ENCODE assay signal across 21 cellular contexts in the genomic region with DNA sequence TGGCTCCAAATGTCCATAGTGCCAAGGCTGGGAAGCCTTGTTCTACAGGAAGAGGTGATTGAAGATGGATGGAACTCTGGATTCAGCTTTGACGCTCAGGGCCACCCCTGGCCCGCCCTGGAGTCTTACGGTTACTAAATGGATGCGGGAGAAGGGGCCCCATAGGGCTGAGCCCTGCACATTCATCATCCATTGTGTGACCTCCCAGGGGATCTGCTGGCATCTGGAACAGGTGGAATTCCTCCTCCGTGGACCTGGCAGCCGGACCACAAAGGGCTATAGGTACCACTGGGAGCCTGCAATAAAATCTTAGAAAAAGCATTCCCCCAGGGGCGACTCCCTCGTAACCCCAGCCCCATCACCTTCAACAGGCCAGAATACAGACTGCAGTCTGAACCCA.
DNase-seq lines count a peak whose midpoint lies in the region; ATAC-seq, FAIRE-seq and TF ChIP-seq lines count a peak whose summit lies in the region.
"Had no signal": no experiment of that assay in that cellular context is flagged by ENCODE, and none has a peak within 500 bp of the region (broad histone marks: within the 10 kb centered on the region; RNA-seq: fewer than 3 reads in every experiment).

No MANE protein-coding gene starts in this region.

- CTCF ChIA-PET in HepG2 (lab: Yijun Ruan, JAX; ENCODE audit: low intra/inter-chr PET ratio, low total read pairs): no interaction called here

- H3K23ac ChIP-seq in mesenchymal stem cell (ENCODE audit: low read length in 2 of 2): no peak overlapping the region

- no peaks in the 10 kb centered on the region for H3K36me3 ChIP-seq in HepG2 (replicated peaks in 1 of 2; ENCODE audit: control insufficient read depth in 1 of 2, insufficient read depth in 2 of 2, low read length in 2 of 2)
- H3K36me3 ChIP-seq in right lobe of liver: peaks cover 0 to 7% (median 0%) of the 10 kb centered on the region in 4 donors
- H3K36me3 ChIP-seq in mesenchymal stem cell (ENCODE audit: control insufficient read depth in 1 of 2, insufficient read depth in 2 of 2, low read depth in 1 of 2, low read length in 2 of 2): peaks cover 0 to 5% of the 10 kb centered on the region in 2 experiments

- H2AK5ac ChIP-seq in mesenchymal stem cell (ENCODE audit: low read length, severe bottlenecking): peak overlapping the region; percentile 90

- H3K4me1 Mint-ChIP-seq in brain: peaks cover 42% of the 10 kb centered on the region

- no peak overlapping the region for H2BK15ac ChIP-seq in mesenchymal stem cell (ENCODE audit: low read depth, poor library complexity, severe bottlenecking)

- H3K36me3 Mint-ChIP-seq in brain: peaks cover 37% of the 10 kb centered on the region

- H4K8ac ChIP-seq in mesenchymal stem cell (ENCODE audit: low read length): no peak overlapping the region

- H3K4me3 ChIP-seq in HepG2 (replicated peaks in 1 of 3; ENCODE audit: insufficient read depth in 1 of 3, low read depth in 2 of 3, low read length in 3 of 3) (no peak overlapping the region), right lobe of liver (no peak overlapping the region), mesenchymal stem cell (ENCODE audit: insufficient read depth in 1 of 2, low read depth in 1 of 2, low read length in 2 of 2) (no peak overlapping the region)
- H3K4me3 ChIP-seq: A549; BLaER1 treated with 17β-estradiol and CSF1 and Interleukin-3, amounts not matched to agents 10 nM and 100 nM; GM23248 had no signal

- H3K27ac Mint-ChIP-seq in brain: peak overlapping the region in 3 of 5 experiments; percentile 44 to 71 (median 54)

- H3K9ac ChIP-seq in HepG2 (ENCODE audit: insufficient read depth, low read depth, low read length): no peak overlapping the region
- H3K9ac ChIP-seq in mesenchymal stem cell (ENCODE audit: low read length): no peak overlapping the region
- H3K9ac ChIP-seq: BLaER1 treated with 17β-estradiol and CSF1 and Interleukin-3, amounts not matched to agents 10 nM and 100 nM; GM23248 had no signal

- TF ChIP-seq EP300 in HepG2 (IDR thresholded peaks at IDR 0.05; ENCODE audit: low read depth in 2 of 2, low read length in 2 of 2): no peak
- no peak for TF ChIP-seq EP300 in HepG2 (CRISPR knock-in tag; IDR thresholded peaks at IDR 0.05; ENCODE audit: borderline replicate concordance)

- POLR2A ChIA-PET in HepG2 (lab: Yijun Ruan, JAX): interaction anchor here (1.6 kb wide), 1 partner anchor 12 kb away, joined by 4 read pairs; no protein-coding TSS in a partner anchor

- in situ Hi-C loops in HepG2 (cut with HindIII; ENCODE audit: extremely low pct_ligation_motif_present, low pct_unique_long_range_greater_than_20kb): no loop called here

- no peak overlapping the region for H3K4ac ChIP-seq in mesenchymal stem cell (ENCODE audit: low read depth in 1 of 2, low read length in 2 of 2)

- H3K79me1 ChIP-seq in mesenchymal stem cell (replicated peaks; ENCODE audit: low read length, poor library complexity, severe bottlenecking): no peaks in the 10 kb centered on the region

- H3K27ac ChIP-seq in HepG2 (ENCODE audit: extremely low read length, insufficient read depth, low read length) (no peak overlapping the region), right lobe of liver (no peak overlapping the region), mesenchymal stem cell (ENCODE audit: low read length, poor library complexity, severe bottlenecking) (peak overlapping the region; percentile 65)
- H3K27ac ChIP-seq: A549; BLaER1 treated with 17β-estradiol and CSF1 and Interleukin-3, amounts not matched to agents 10 nM and 100 nM; GM23248 had no signal

- TF ChIP-seq POLR2A in HepG2 (IDR thresholded peaks at IDR 0.05; ENCODE audit: insufficient read depth in 1 of 2, low read depth in 2 of 2, low read length in 2 of 2) (no peak), right lobe of liver (IDR thresholded peaks at IDR 0.05) (no peak)

- no peak overlapping the region for H2BK12ac ChIP-seq in mesenchymal stem cell (ENCODE audit: low read length in 2 of 2)

- no peak overlapping the region for H3K4me2 ChIP-seq in HepG2 (ENCODE audit: low read depth, low read length)
- H3K4me2 ChIP-seq in mesenchymal stem cell (ENCODE audit: low read length, poor library complexity, severe bottlenecking): peak overlapping the region; percentile 18
- H3K4me2 ChIP-seq: A549; BLaER1 treated with 17β-estradiol and CSF1 and Interleukin-3, amounts not matched to agents 10 nM and 100 nM had no signal

- H4K20me1 ChIP-seq in HepG2 (ENCODE audit: insufficient read depth, low read length): no peaks in the 10 kb centered on the region
- H4K20me1 ChIP-seq: BLaER1 treated with 17β-estradiol and CSF1 and Interleukin-3, amounts not matched to agents 10 nM and 100 nM had no signal

- H2BK120ac ChIP-seq in mesenchymal stem cell (ENCODE audit: low read depth, low read length): no peak overlapping the region

- H3K9me3 Mint-ChIP-seq in brain: no peaks in the 10 kb centered on the region

- no peak overlapping the region for H2BK5ac ChIP-seq in mesenchymal stem cell (ENCODE audit: low read depth, low read length, poor library complexity, severe bottlenecking)

- ATAC-seq in HepG2: no peak
- no peak for ATAC-seq in right lobe of liver
- no peak for ATAC-seq in HG03108 (IDR thresholded peaks at IDR 0.05; ENCODE audit: unreplicated experiment)
- ATAC-seq: A549 had no signal

- no peak for DNase-seq in HepG2 (ENCODE audit: low spot score)
- no peak for DNase-seq in right lobe of liver
- DNase-seq in mesenchymal stem cell: no peak
- DNase-seq in DMS153 treated with DMSO at 0.1 percent for 48 hours (lab: John Stamatoyannopoulos, UW; ENCODE audit: unreplicated experiment): no peak
- no peak for DNase-seq in NAMALWA (ENCODE audit: low spot score)
- DNase-seq: GF-D8; Karpas-422; MM.1S; NCI-H1105; NCI-H1694 treated with DMSO at 0.1 percent for 48 hours; NCI-H2171; NCI-H446 treated with DMSO at 0.1 percent for 48 hours; NK-92 treated with Interleukin-12 subunit alpha and Interleukin-12 subunit beta, amount 100 ng/mL, for 24 hours; SIG-M5 had no signal

- no TSS peak for BruUV-seq in HepG2 (replicated peaks; lab: Mats Ljungman, UMichigan)

- H3K14ac ChIP-seq in mesenchymal stem cell (ENCODE audit: low read length in 2 of 2): no peak overlapping the region

- TF ChIP-seq RAD21 in HepG2 (CRISPR knock-in tag; IDR thresholded peaks at IDR 0.05): no peak

- H4K91ac ChIP-seq in mesenchymal stem cell (ENCODE audit: low read length): no peak overlapping the region

- FAIRE-seq in HepG2 (lab: Jason Lieb, UNC): no peak
- FAIRE-seq: A549, GM12891, GM18507 had no signal

- no peak overlapping the region for H3K4me3 Mint-ChIP-seq in brain

- H2AFZ ChIP-seq in HepG2 (ENCODE audit: low read length) (no peak overlapping the region), mesenchymal stem cell (ENCODE audit: low read depth, low read length) (no peak overlapping the region)
- H2AFZ ChIP-seq: GM23248 had no signal

- WGBS in HepG2 (ENCODE audit: low lambda C conversion rate): 96% methylated on average over 8 of the region's 8 CpGs
- 94% methylated on average over 6 of the region's 8 CpGs for WGBS in right lobe of liver (ENCODE audit: insufficient coverage, low coverage, low lambda C conversion rate, missing lambda C conversion rate)
- WGBS in mesenchymal stem cell: 99% methylated on average over 5 of the region's 8 CpGs

- no peak for TF ChIP-seq CTCF in HepG2 (CRISPR knock-in tag; IDR thresholded peaks at IDR 0.05)
- TF ChIP-seq CTCF in right lobe of liver (IDR thresholded peaks at IDR 0.05): no peak
- TF ChIP-seq CTCF in brain (conservative IDR thresholded peaks at IDR 0.05): no peak

- H3K27me3 ChIP-seq in HepG2 (ENCODE audit: control insufficient read depth in 1 of 2, insufficient read depth in 2 of 2, low read length in 2 of 2) (no peaks in the 10 kb centered on the region), right lobe of liver (no peaks in the 10 kb centered on the region), mesenchymal stem cell (ENCODE audit: control insufficient read depth in 1 of 2, insufficient read depth in 1 of 2, low read length in 2 of 2) (no peaks in the 10 kb centered on the region)
- H3K27me3 ChIP-seq: BLaER1 treated with 17β-estradiol and CSF1 and Interleukin-3, amounts not matched to agents 10 nM and 100 nM had no signal

- intact Hi-C loops in HepG2 (cut with micrococcal nuclease; ENCODE audit: unreplicated experiment) (no loop called here), right lobe of liver (cut with DNase I) (no loop called here)

- no peaks in the 10 kb centered on the region for H3K79me2 ChIP-seq in HepG2 (ENCODE audit: insufficient read depth, low read length)

- H3K9me3 ChIP-seq in HepG2 (ENCODE audit: low read length) (no peaks in the 10 kb centered on the region), right lobe of liver (no peaks in the 10 kb centered on the region), mesenchymal stem cell (ENCODE audit: control insufficient read depth, low read length) (no peaks in the 10 kb centered on the region)
- H3K9me3 ChIP-seq: A549; BLaER1 treated with 17β-estradiol and CSF1 and Interleukin-3, amounts not matched to agents 10 nM and 100 nM had no signal

- H3K4me1 ChIP-seq in HepG2 (ENCODE audit: insufficient read depth, low read length) (peaks cover 31% of the 10 kb centered on the region), right lobe of liver (peaks cover 0 to 7% (median 0%) of the 10 kb centered on the region in 4 donors), mesenchymal stem cell (ENCODE audit: control insufficient read depth, insufficient read depth, low read depth, low read length) (peaks cover 11% of the 10 kb centered on the region)
- H3K4me1 ChIP-seq: A549 had no signal

- no peak overlapping the region for H3K18ac ChIP-seq in mesenchymal stem cell (ENCODE audit: low read depth in 1 of 2, low read length in 2 of 2)

- no peaks in the 10 kb centered on the region for H3K27me3 Mint-ChIP-seq in brain

TF ChIP-seq in HepG2, 621 proteins besides CTCF, POLR2A, EP300 and RAD21 (continues in another document):
- TF ChIP-seq, protein P1, sequence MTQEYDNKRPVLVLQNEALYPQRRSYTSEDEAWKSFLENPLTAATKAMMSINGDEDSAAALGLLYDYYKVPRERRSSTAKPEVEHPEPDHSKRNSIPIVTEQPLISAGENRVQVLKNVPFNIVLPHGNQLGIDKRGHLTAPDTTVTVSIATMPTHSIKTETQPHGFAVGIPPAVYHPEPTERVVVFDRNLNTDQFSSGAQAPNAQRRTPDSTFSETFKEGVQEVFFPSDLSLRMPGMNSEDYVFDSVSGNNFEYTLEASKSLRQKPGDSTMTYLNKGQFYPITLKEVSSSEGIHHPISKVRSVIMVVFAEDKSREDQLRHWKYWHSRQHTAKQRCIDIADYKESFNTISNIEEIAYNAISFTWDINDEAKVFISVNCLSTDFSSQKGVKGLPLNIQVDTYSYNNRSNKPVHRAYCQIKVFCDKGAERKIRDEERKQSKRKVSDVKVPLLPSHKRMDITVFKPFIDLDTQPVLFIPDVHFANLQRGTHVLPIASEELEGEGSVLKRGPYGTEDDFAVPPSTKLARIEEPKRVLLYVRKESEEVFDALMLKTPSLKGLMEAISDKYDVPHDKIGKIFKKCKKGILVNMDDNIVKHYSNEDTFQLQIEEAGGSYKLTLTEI (CRISPR knock-in tag; conservative IDR thresholded peaks at IDR 0.05): no peak
- TF ChIP-seq GTF2F1 (IDR thresholded peaks at IDR 0.05; ENCODE audit: low read length) (no peak), ZBTB1 (CRISPR knock-in tag; IDR thresholded peaks at IDR 0.05; ENCODE audit: borderline replicate concordance) (no peak), ZNF790 (CRISPR knock-in tag; IDR thresholded peaks at IDR 0.05; ENCODE audit: borderline replicate concordance) (no peak)
